8 cellular contexts compared by ENCODE assay signal in the genomic region with DNA sequence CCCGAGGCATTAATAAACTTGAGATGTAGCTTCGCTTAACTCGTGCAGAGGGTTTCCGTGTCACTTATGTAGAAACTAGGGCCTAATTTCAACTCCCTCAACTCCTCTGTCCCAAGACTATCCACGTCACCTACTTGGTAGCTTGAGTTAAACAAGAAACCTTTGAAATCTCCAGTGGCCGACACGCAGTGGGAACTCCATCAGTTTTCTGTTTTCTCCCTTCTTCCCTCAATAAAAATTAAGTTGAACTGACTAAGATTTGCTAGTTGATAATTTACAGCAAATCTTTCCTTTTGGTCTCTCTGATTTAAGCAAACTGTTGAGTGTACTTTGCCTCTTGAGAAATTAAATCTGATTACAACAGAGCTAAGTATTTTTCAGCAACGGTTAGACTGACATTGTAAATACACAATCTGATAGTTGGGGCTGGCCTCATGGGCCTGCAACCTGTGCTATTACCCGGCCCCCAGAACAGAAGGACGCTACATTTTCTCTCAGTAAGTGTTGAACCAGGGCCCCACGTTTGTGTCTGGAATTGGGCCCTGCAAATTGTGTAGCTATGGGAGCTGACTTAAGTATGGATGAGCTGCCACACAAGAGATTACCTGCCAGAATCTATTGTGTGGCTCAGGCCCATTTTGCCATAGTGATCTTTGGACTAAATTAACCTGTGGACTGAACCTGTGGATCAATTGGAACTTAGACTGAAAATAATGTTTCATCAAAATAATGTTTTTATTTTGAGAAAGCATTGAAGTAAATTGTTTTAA. TPM values are rescaled to one million over a fixed set of nuclear protein-coding genes. Genes with fewer than 3 reads are reported as not detected.
DNase-seq lines count a peak whose midpoint lies in the region; ATAC-seq, FAIRE-seq and TF ChIP-seq lines count a peak whose summit lies in the region.

No MANE protein-coding gene starts in this region.

- POLR2A ChIA-PET in H1 (lab: Charles Lee; ENCODE audit: partially characterized antibody), result no interaction called here

- no peak for ATAC-seq in GM19452 (IDR thresholded peaks at IDR 0.05; ENCODE audit: unreplicated experiment)

- DNase-seq in OCI-M2 (lab: John Stamatoyannopoulos, UW; ENCODE audit: unreplicated experiment) (peak; percentile 53), H1 (ENCODE audit: low read depth in 1 of 2, low spot score in 2 of 2) (no peak), GM20000 (ENCODE audit: low spot score) (no peak), anterior cingulate cortex (lab: John Stamatoyannopoulos, UW) (no peak), NK-92 (lab: John Stamatoyannopoulos, UW; ENCODE audit: unreplicated experiment) (no peak)

- H3K9ac ChIP-seq in H1 (replicated peaks in 1 of 4; ENCODE audit: extremely low read depth in 1 of 4, low read depth in 3 of 4, low read length in 3 of 4) (peak overlapping the region in 3 of 4 experiments; percentile 17 to 45 (median 35); a peak in 4 of 7 replicates), neural cell (ENCODE audit: low read length) (peak overlapping the region; percentile 82)

- H2AFZ ChIP-seq in H1 (ENCODE audit: low read length) (peak overlapping the region; percentile 93), neural cell (ENCODE audit: low read depth, low read length) (peak overlapping the region; percentile 95)

- no peak for TF ChIP-seq POLR2A in H1 (IDR thresholded peaks at IDR 0.05; ENCODE audit: control extremely low read depth in 1 of 2, low read depth in 2 of 2, low read length in 2 of 2)

- H2BK20ac ChIP-seq in H1 (ENCODE audit: low read length), result no peak overlapping the region

- H3K23me2 ChIP-seq in H1 (ENCODE audit: low read depth, low read length), result peaks cover 4% of the 10 kb centered on the region; the same call in 1 of the 2 replicates

- H3K9me2 ChIP-seq in DOHH2 (replicated peaks; ENCODE audit: control insufficient read depth, low read length) (no peaks in the 10 kb centered on the region), neural cell (ENCODE audit: insufficient read depth, low read length) (no peaks in the 10 kb centered on the region)

- no peak for TF ChIP-seq RAD21 in H1 (IDR thresholded peaks at IDR 0.05 in 1 of 2, conservative IDR thresholded peaks at IDR 0.05 in 1 of 2; ENCODE audit: low read depth in 2 of 2, low read length in 2 of 2)
- no peak for TF ChIP-seq RAD21 in neural cell (conservative IDR thresholded peaks at IDR 0.05)

- H3K4ac ChIP-seq in H1 (replicated peaks; ENCODE audit: insufficient read length, low read depth, low read length), result no peak overlapping the region

- H4K20me1 ChIP-seq in DOHH2 (ENCODE audit: control insufficient read depth, insufficient read depth, low read depth, low read length) (no peaks in the 10 kb centered on the region), H1 (replicated peaks in 1 of 2; ENCODE audit: control insufficient read depth in 1 of 2, insufficient read depth in 2 of 2, low read length in 2 of 2) (no peaks in the 10 kb centered on the region), neural cell (ENCODE audit: insufficient read depth) (no peaks in the 10 kb centered on the region)

- H3K4me1 ChIP-seq in DOHH2 (ENCODE audit: control insufficient read depth, low read length) (peaks cover 27% of the 10 kb centered on the region), H1 (replicated peaks in 1 of 4; ENCODE audit: control insufficient read depth in 3 of 4, insufficient read depth in 4 of 4, low read length in 3 of 4) (peaks cover 0 to 3% (median under 1%) of the 10 kb centered on the region in 4 experiments; a peak in 1 of 7 replicates)

- no peak for FAIRE-seq in H1 (lab: Jason Lieb, UNC)

- no peak overlapping the region for H4K91ac ChIP-seq in H1 (replicated peaks; ENCODE audit: insufficient read length, low read length)

- H3K79me2 ChIP-seq in DOHH2 (ENCODE audit: control insufficient read depth, low read length) (peaks cover 40% of the 10 kb centered on the region), H1 (ENCODE audit: control insufficient read depth in 1 of 2, insufficient read depth in 2 of 2, low read length in 2 of 2) (no peaks in the 10 kb centered on the region), neural cell (replicated peaks; ENCODE audit: insufficient read depth, low read length) (no peaks in the 10 kb centered on the region)

- H3F3A ChIP-seq in DOHH2 (ENCODE audit: control insufficient read depth, insufficient read depth) (no peaks in the 10 kb centered on the region; the same call in 1 of the 2 replicates), neural cell (ENCODE audit: insufficient read depth, low read length, poor library complexity, severe bottlenecking) (peaks cover 5% of the 10 kb centered on the region)

- H3K9me3 ChIP-seq in DOHH2 (ENCODE audit: control insufficient read depth, insufficient read depth, low read length) (no peaks in the 10 kb centered on the region), H1 (ENCODE audit: insufficient read depth in 2 of 2, low read depth in 1 of 2, low read length in 1 of 2) (no peaks in the 10 kb centered on the region), neural cell (ENCODE audit: low read length) (no peaks in the 10 kb centered on the region)

- H3K18ac ChIP-seq in H1 (ENCODE audit: extremely low read depth, low read length), result peak overlapping the region; percentile 84; the same call in 1 of the 2 replicates

- no peak overlapping the region for H2BK120ac ChIP-seq in H1 (replicated peaks; ENCODE audit: low read depth, low read length)

- TF ChIP-seq EP300 in H1 (IDR thresholded peaks at IDR 0.05; ENCODE audit: borderline replicate concordance in 1 of 2, low read depth in 2 of 2, low read length in 2 of 2) (no peak), neural cell (conservative IDR thresholded peaks at IDR 0.05; ENCODE audit: poor library complexity, severe bottlenecking) (no peak)

- H3K14ac ChIP-seq in H1 (ENCODE audit: insufficient read length), result no peak overlapping the region

- peak overlapping the region; percentile 45; the same call in 1 of the 2 replicates for H2BK5ac ChIP-seq in H1 (ENCODE audit: low read depth, low read length)

- TF ChIP-seq CTCF in DOHH2 (IDR thresholded peaks at IDR 0.05; ENCODE audit: low read depth, low read length, poor library complexity, severe bottlenecking) (no peak), H1 (IDR thresholded peaks at IDR 0.05; ENCODE audit: control extremely low read depth in 1 of 3, insufficient read depth in 1 of 3, low read depth in 1 of 3, low read length in 3 of 3) (no peak), neural cell (IDR thresholded peaks at IDR 0.05; ENCODE audit: poor library complexity, severe bottlenecking) (no peak), GM20000 (IDR thresholded peaks at IDR 0.05; ENCODE audit: extremely low read depth, missing control alignments) (no peak)

- H3K36me3 ChIP-seq in DOHH2 (ENCODE audit: control insufficient read depth, low read length) (peaks cover 25% of the 10 kb centered on the region), H1 (ENCODE audit: control insufficient read depth in 2 of 4, insufficient read depth in 4 of 4, low read length in 3 of 4) (no peaks in the 10 kb centered on the region; a peak in 1 of 8 replicates), neural cell (ENCODE audit: insufficient read depth, low read length) (no peaks in the 10 kb centered on the region)

- no peak overlapping the region for H3K23ac ChIP-seq in H1 (ENCODE audit: insufficient read length)

- no peak overlapping the region for H2AK5ac ChIP-seq in H1 (ENCODE audit: low read depth, low read length)

- CTCF ChIA-PET in H1 (lab: Charles Lee; ENCODE audit: partially characterized antibody), result interaction anchor here (1.1 to 1.2 kb wide), 2 partner anchors 12 to 33 kb away, joined by 3 read pairs; no protein-coding TSS in a partner anchor

- peak overlapping the region; percentile 83 for H3K4me2 ChIP-seq in DOHH2 (ENCODE audit: low read length)
- H3K4me2 ChIP-seq in H1 (ENCODE audit: insufficient read depth in 1 of 2, low read depth in 2 of 2, low read length in 2 of 2), result peak overlapping the region; percentile 63 to 65
- H3K4me2 ChIP-seq in neural cell (ENCODE audit: low read length), result no peak overlapping the region

- H3K56ac ChIP-seq in H1 (replicated peaks; ENCODE audit: insufficient read length, low read depth, low read length), result no peak overlapping the region

- H3K4me3 ChIP-seq in DOHH2 (ENCODE audit: low read length) (peak overlapping the region; percentile 95), H1 (ENCODE audit: extremely low read depth in 1 of 4, insufficient read depth in 2 of 4, low read depth in 3 of 4, low read length in 4 of 4) (peak overlapping the region; percentile 63 to 90 (median 66)), neural cell (ENCODE audit: low read length) (peak overlapping the region; percentile 82)

- H2BK12ac ChIP-seq in H1 (ENCODE audit: low read depth, low read length), result 0 out of 2 replicates have a peak overlapping the region, but pooled peaks have one; percentile 61

- H3K27ac ChIP-seq in DOHH2 (ENCODE audit: low read depth, low read length) (no peak overlapping the region; the same call in 1 of the 2 replicates), H1 (ENCODE audit: low read depth, low read length) (no peak overlapping the region), neural cell (ENCODE audit: low read length) (peak overlapping the region; percentile 80)

- no peaks in the 10 kb centered on the region for H3K79me1 ChIP-seq in H1 (ENCODE audit: low read depth, low read length)

- H4K5ac ChIP-seq in H1 (ENCODE audit: insufficient read length, low read depth, low read length), result peak overlapping the region; percentile 71

- H3K27me3 ChIP-seq in DOHH2 (ENCODE audit: control insufficient read depth, low read length) (no peaks in the 10 kb centered on the region; the same call in 1 of the 2 replicates), H1 (replicated peaks in 1 of 4; ENCODE audit: control insufficient read depth in 3 of 4, extremely low read depth in 1 of 4, insufficient read depth in 3 of 4, low read length in 3 of 4) (no peaks in the 10 kb centered on the region; a peak in 1 of 7 replicates), neural cell (ENCODE audit: insufficient read depth, low read depth, low read length) (no peaks in the 10 kb centered on the region)

- H4K8ac ChIP-seq in H1 (ENCODE audit: extremely low read depth, insufficient read depth, low read length), result peak overlapping the region; percentile 91; the same call in 1 of the 2 replicates

- 58% methylated on average over 10 of the region's 11 CpGs; no CpG with 5 or more reads in 1 of the 2 experiments for WGBS in H1 (ENCODE audit: extremely low coverage in 1 of 2, insufficient coverage in 1 of 2, insufficient read length in 1 of 2, insufficient replicate concordance in 2 of 2, low coverage in 1 of 2, low lambda C conversion rate in 2 of 2, missing lambda C conversion rate in 1 of 2), 2 experiments

- no peak overlapping the region for H2BK15ac ChIP-seq in H1 (ENCODE audit: low read length)

RNA-seq across cellular contexts. Expression of a gene that starts 0.7 kb away (rescaled TPM):
- total RNA-seq in H1 (2021; fragmentation: NEBNext Ultra II Directional; extraction: Animal tissue kit (Norgen Biotek cat#: 25700)), result 55.8 and 56.0 TPM in 2 replicates
- polyA plus RNA-seq in H1 (2011; rRNA removed) (20.1 and 40.3 TPM in 2 replicates), neural cell (87.9 and 94.6 TPM in 2 replicates)
- 33.7 TPM for polyA plus RNA-seq in H1 (2011; cell fraction: cytosol; rRNA removed)
- polyA plus RNA-seq in H1 (2011; cell fraction: nucleus; rRNA removed), result 15.1 TPM
- 47.1 to 87.9 TPM (median 54.7 TPM) in 4 replicates for polyA plus RNA-seq in H1 (2012, experiment 1 of 2)
- polyA plus RNA-seq in H1 (2012, experiment 2 of 2), result 19.3 TPM
- polyA plus RNA-seq in H1 (2013, experiment 1 of 2), result 49.7 TPM
- polyA plus RNA-seq in H1 (2013, experiment 2 of 2), result 48.5 TPM
- polyA minus RNA-seq in H1 (2011; rRNA and poly(A)+ RNA removed), result 30.8 and 40.8 TPM in 2 replicates
- polyA minus RNA-seq in H1 (2011; cell fraction: cytosol; rRNA and poly(A)+ RNA removed), result 15.3 TPM
- polyA minus RNA-seq in H1 (2011; cell fraction: nucleus; rRNA and poly(A)+ RNA removed), result 24.0 TPM
- 50.9 and 58.7 TPM in 2 replicates for polyA minus RNA-seq in neural cell
